ENCODE assay signal across 24 cellular contexts in the genomic region with DNA sequence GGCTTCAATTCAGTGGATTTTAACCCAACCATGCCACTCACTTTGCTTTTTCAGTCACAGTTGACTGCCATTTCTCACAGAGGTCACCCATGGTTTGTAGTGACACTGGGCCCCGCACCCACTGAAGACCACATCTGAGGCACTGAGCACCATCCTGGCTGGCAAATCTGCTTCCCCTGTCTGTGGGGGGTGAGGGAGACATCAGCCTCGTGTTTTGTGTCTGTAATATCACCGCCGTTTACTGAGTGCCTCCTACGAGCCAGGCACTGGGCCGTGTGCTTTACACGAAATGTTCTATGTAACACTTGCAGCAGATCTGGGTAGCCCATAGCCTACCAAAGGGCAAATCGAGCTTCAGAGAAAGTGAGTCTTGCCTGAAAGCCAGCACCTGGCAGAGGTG.
"Had no signal": no experiment of that assay in that cellular context is flagged by ENCODE, and none has a peak within 500 bp of the region (broad histone marks: within the 10 kb centered on the region; RNA-seq: fewer than 3 reads in every experiment).

No MANE protein-coding gene starts in this region.

- H3K4me1 Mint-ChIP-seq: central memory CD8-positive, alpha-beta T cell had no signal

- H3K9me3 ChIP-seq: adrenal gland, ascending aorta, esophagus muscularis mucosa, left lung, sigmoid colon, upper lobe of left lung had no signal

- H3K27me3 ChIP-seq: adrenal gland, ascending aorta, esophagus muscularis mucosa, hepatocyte, left lung, neural progenitor cell, sigmoid colon, upper lobe of left lung had no signal

- H3K4me3 Mint-ChIP-seq: activated CD4-positive, alpha-beta memory T cell treated with anti-CD3 and anti-CD28 coated beads for 36 hours; activated naive CD8-positive, alpha-beta T cell; activated T-cell treated with anti-CD3 and anti-CD28 coated beads, Interleukin-2, amount 50 U/mL, for 72 hours; central memory CD8-positive, alpha-beta T cell; immature natural killer cell; naive thymus-derived CD8-positive, alpha-beta T cell; neural progenitor cell; T-helper 1 cell treated with Interleukin-12 subunit alpha and Interleukin-12 subunit beta and Interleukin-4 antibody, amounts not matched to agents 30 μg/mL and 1 μg/mL, for 36 hours had no signal

- H2AFZ ChIP-seq: hepatocyte, neural progenitor cell had no signal

- H3K4me1 ChIP-seq: left lung, neural progenitor cell had no signal

- H3K9ac ChIP-seq: neural progenitor cell had no signal

- H3K27ac ChIP-seq: adrenal gland, ascending aorta, esophagus muscularis mucosa, hepatocyte, left lung, neural progenitor cell, sigmoid colon, upper lobe of left lung had no signal

- H3K36me3 ChIP-seq: neural progenitor cell had no signal

- H3K27ac Mint-ChIP-seq: activated CD4-positive, alpha-beta memory T cell treated with anti-CD3 and anti-CD28 coated beads for 36 hours; activated naive CD8-positive, alpha-beta T cell; activated T-cell treated with anti-CD3 and anti-CD28 coated beads, Interleukin-2, amount 50 U/mL, for 72 hours; immature natural killer cell; progenitor cell of endocrine pancreas; T-helper 1 cell treated with Interleukin-12 subunit alpha and Interleukin-12 subunit beta and Interleukin-4 antibody, amounts not matched to agents 30 μg/mL and 1 μg/mL, for 36 hours had no signal

- H3K27me3 Mint-ChIP-seq: activated CD4-positive, alpha-beta memory T cell treated with anti-CD3 and anti-CD28 coated beads for 36 hours; activated naive CD8-positive, alpha-beta T cell; central memory CD8-positive, alpha-beta T cell; naive thymus-derived CD8-positive, alpha-beta T cell; progenitor cell of endocrine pancreas had no signal

- H3K4me3 ChIP-seq: adrenal gland, ascending aorta, esophagus muscularis mucosa, hepatocyte, left lung, lung, neural progenitor cell, sigmoid colon, upper lobe of left lung had no signal

- ATAC-seq: activated T-cell treated with anti-CD3 and anti-CD28 coated beads, Interleukin-2, amount 50 U/mL, for 72 hours; left lung; naive thymus-derived CD8-positive, alpha-beta T cell had no signal

- H3K4me2 ChIP-seq: hepatocyte, neural progenitor cell had no signal

- H3K9me3 Mint-ChIP-seq: activated CD4-positive, alpha-beta memory T cell treated with anti-CD3 and anti-CD28 coated beads for 36 hours; activated T-cell treated with anti-CD3 and anti-CD28 coated beads, Interleukin-2, amount 50 U/mL, for 72 hours; central memory CD8-positive, alpha-beta T cell; immature natural killer cell; naive thymus-derived CD8-positive, alpha-beta T cell; neural progenitor cell; T-helper 1 cell treated with Interleukin-12 subunit alpha and Interleukin-12 subunit beta and Interleukin-4 antibody, amounts not matched to agents 30 μg/mL and 1 μg/mL, for 36 hours had no signal

- DNase-seq: activated CD4-positive, alpha-beta memory T cell treated with anti-CD3 and anti-CD28 coated beads for 36 hours; activated CD4-positive, alpha-beta T cell treated with anti-CD3 and anti-CD28 coated beads for 48 hours; activated naive CD4-positive, alpha-beta T cell; activated T-cell treated with anti-CD3 and anti-CD28 coated beads, Interleukin-2, amount 50 U/mL, for 72 hours; glutamatergic neuron; immature natural killer cell; kidney glomerular epithelial cell; sigmoid colon; stimulated activated CD4-positive, alpha-beta T cell treated with anti-CD3 and anti-CD28 coated beads, Interleukin-4, amount 100 ng/mL, for 1 hour; stimulated activated naive CD4-positive, alpha-beta T cell; T1000; upper lobe of left lung had no signal
